Comparison of ENCODE assay signal across 13 cellular contexts in genomic region chr15:92643849-92644815, GRCh38. TPM values are rescaled to one million over a fixed set of nuclear protein-coding genes. Genes with fewer than 3 reads are reported as not detected.
A peak's percentile ranks its signal among the peaks of the same experiment; 100 is the strongest.
DNase-seq lines count a peak whose midpoint lies in the region; ATAC-seq, FAIRE-seq and TF ChIP-seq lines count a peak whose summit lies in the region.
"Had no signal": no experiment of that assay in that cellular context is flagged by ENCODE, and none has a peak within 500 bp of the region (broad histone marks: within the 10 kb centered on the region; RNA-seq: fewer than 3 reads in every experiment).

No MANE protein-coding gene starts in this region.

- H3K79me1 ChIP-seq in trophoblast cell (ENCODE audit: low read length): no peaks in the 10 kb centered on the region

- WGBS in trophoblast cell (ENCODE audit: extremely low coverage, insufficient coverage, insufficient read length): no CpG with 5 or more reads among the region's 13 CpGs

- H4K12ac ChIP-seq in trophoblast cell (ENCODE audit: low read depth, low read length): no peak overlapping the region

- peaks cover 37% of the 10 kb centered on the region for H3K4me1 Mint-ChIP-seq in HFFc6 (ENCODE audit: low read depth)

- no peaks in the 10 kb centered on the region for H3K9me3 ChIP-seq in trophoblast cell (ENCODE audit: insufficient read depth, low read depth, low read length)

- H2AK5ac ChIP-seq in trophoblast cell (ENCODE audit: low read length): no peak overlapping the region

- H4K8ac ChIP-seq in trophoblast cell (ENCODE audit: low read depth, low read length): no peak overlapping the region

- TF ChIP-seq CTCF in HFFc6 (IDR thresholded peaks at IDR 0.05) (no peak), VCaP (conservative IDR thresholded peaks at IDR 0.05) (no peak), D721Med (IDR thresholded peaks at IDR 0.05; ENCODE audit: insufficient read depth, missing control alignments) (no peak)

- H3K9me3 Mint-ChIP-seq in HFFc6: peaks cover 19% of the 10 kb centered on the region

- H2BK12ac ChIP-seq in trophoblast cell (ENCODE audit: low read length): no peak overlapping the region

- peak overlapping the region; percentile 100 for H3K27ac ChIP-seq in VCaP
- no peak overlapping the region for H3K27ac ChIP-seq in trophoblast cell (ENCODE audit: low read depth, low read length)
- H3K27ac ChIP-seq: adrenal gland had no signal

- no peak; the same call in 1 of the 2 replicates for TF ChIP-seq POLR2A in GM12891 (IDR thresholded peaks at IDR 0.05; ENCODE audit: low read depth, low read length)

- ATAC-seq in GM21423 (IDR thresholded peaks at IDR 0.05; ENCODE audit: unreplicated experiment) (no peak), HG03378 (IDR thresholded peaks at IDR 0.05; ENCODE audit: unreplicated experiment) (no peak)

- no peak overlapping the region for H2AFZ ChIP-seq in trophoblast cell (ENCODE audit: insufficient read depth, low read length, poor library complexity)

- H3K14ac ChIP-seq in trophoblast cell (ENCODE audit: low read length): no peak overlapping the region

- H4K91ac ChIP-seq in trophoblast cell (ENCODE audit: low read depth, low read length): no peak overlapping the region

- H3K36me3 Mint-ChIP-seq in HFFc6 (ENCODE audit: low read depth): no peaks in the 10 kb centered on the region; the same call in 1 of the 2 replicates

- FAIRE-seq in GM12891 (lab: Jason Lieb, UNC) (peak; percentile 88), D721Med (lab: Jason Lieb, UNC) (no peak)
- FAIRE-seq: islet of Langerhans had no signal

- H2BK120ac ChIP-seq in trophoblast cell (ENCODE audit: insufficient read depth, low read length, poor library complexity): no peak overlapping the region

- no peak overlapping the region for H3K9ac ChIP-seq in trophoblast cell (ENCODE audit: low read length)

- H3K4me3 ChIP-seq in trophoblast cell (ENCODE audit: low read depth, low read length): no peak overlapping the region
- H3K4me3 ChIP-seq: adrenal gland, dorsolateral prefrontal cortex had no signal

- H3K27me3 Mint-ChIP-seq in HFFc6 (ENCODE audit: insufficient read depth): no peaks in the 10 kb centered on the region; the same call in 1 of the 2 replicates

- peak overlapping the region; percentile 65 for H3K27ac Mint-ChIP-seq in HFFc6

- H3K4me2 ChIP-seq in trophoblast cell (ENCODE audit: low read length): no peak overlapping the region

- no peaks in the 10 kb centered on the region for H3K36me3 ChIP-seq in trophoblast cell (ENCODE audit: control insufficient read depth in 1 of 2, insufficient read depth in 2 of 2, low read length in 2 of 2)
- H3K36me3 ChIP-seq: adrenal gland had no signal

- H3K4me1 ChIP-seq in trophoblast cell (ENCODE audit: control insufficient read depth in 1 of 2, insufficient read depth in 2 of 2, low read length in 2 of 2): peaks cover 7 to 13% of the 10 kb centered on the region in 2 experiments
- H3K4me1 ChIP-seq: adrenal gland had no signal

- no peak overlapping the region; the same call in 1 of the 2 replicates for H3K4me3 Mint-ChIP-seq in HFFc6

- H3K27me3 ChIP-seq in trophoblast cell (ENCODE audit: insufficient read depth, low read length): no peaks in the 10 kb centered on the region
- H3K27me3 ChIP-seq: adrenal gland, dorsolateral prefrontal cortex had no signal

- DNase-seq in GM12891 (ENCODE audit: insufficient read length, low spot score): no peak
- DNase-seq in HFFc6: peak; percentile 34
- peak; percentile 77 to 90 for DNase-seq in trophoblast cell
- no peak for DNase-seq in D721Med (ENCODE audit: insufficient read length, low spot score)
- no peak for DNase-seq in middle frontal gyrus (ENCODE audit: extremely low spot score, low spot score)
- DNase-seq: adrenal gland, dorsolateral prefrontal cortex, foreskin melanocyte, substantia nigra had no signal

- no peak overlapping the region for H3K4ac ChIP-seq in trophoblast cell (ENCODE audit: low read depth, low read length)

- no peak overlapping the region for H3K18ac ChIP-seq in trophoblast cell (ENCODE audit: low read length)

- no peaks in the 10 kb centered on the region for H3K79me2 ChIP-seq in trophoblast cell (ENCODE audit: control insufficient read depth, insufficient read depth, low read length, poor library complexity)

- no peak overlapping the region for H3K23ac ChIP-seq in trophoblast cell (ENCODE audit: low read length)

- no peak overlapping the region for H2BK5ac ChIP-seq in trophoblast cell (ENCODE audit: low read depth, low read length, poor library complexity)

TF ChIP-seq in GM12891, 5 proteins besides CTCF, POLR2A, EP300 and RAD21:
- TF ChIP-seq POLR2AphosphoS5 (IDR thresholded peaks at IDR 0.05; ENCODE audit: low read depth, low read length) (peak; percentile 34; the same call in 1 of the 2 replicates), POU2F2 (IDR thresholded peaks at IDR 0.05; ENCODE audit: low read depth, low read length) (no peak)

RNA-seq across cellular contexts. Expression of gene FAM174B, which starts 11.4 kb away (rescaled TPM):
- 28.6 TPM for polyA plus RNA-seq in GM12891 (2012; ENCODE audit: low read depth, missing spikeins)
- total RNA-seq in HFFc6 (2021; fragmentation: NEBNext Ultra II Directional; extraction: Animal tissue kit (Norgen Biotek cat#: 25700)): 1 to 10 TPM; 1.2 to 7.0 (median 2.3) TPM
- 4.7 and 5.0 TPM in 2 replicates for polyA plus RNA-seq in trophoblast cell (2013)

Comparison
In these comparisons a context has a peak if more than half of its experiments do, and no peak if none do; other contexts are left out.
1. DNase-seq: peak in HFFc6 (single experiment) and trophoblast cell (2 of 2); none in GM12891 (single experiment), D721Med (single experiment) and middle frontal gyrus (single experiment).